ENCODE assay signal across 10 cellular contexts in genomic region chr1:9438431-9439073, GRCh38.
DNase-seq lines count a peak whose midpoint lies in the region; ATAC-seq and TF ChIP-seq lines count a peak whose summit lies in the region.
"Had no signal": no experiment of that assay in that cellular context is flagged by ENCODE, and none has a peak within 500 bp of the region (broad histone marks: within the 10 kb centered on the region; RNA-seq: fewer than 3 reads in every experiment).

No MANE protein-coding gene starts in this region.

- no peak for ATAC-seq in activated T-cell treated with anti-CD3 and anti-CD28 coated beads, Interleukin-2, amount 50 U/mL, for 72 hours (replicated peaks in 1 of 2)

- H2AFZ ChIP-seq in H9 (ENCODE audit: low read length): no peak overlapping the region

- H3K9me3 ChIP-seq in ovary (no peaks in the 10 kb centered on the region), H9 (ENCODE audit: control insufficient read depth, low read depth, low read length) (no peaks in the 10 kb centered on the region)

- no peak overlapping the region for H3K14ac ChIP-seq in H9 (ENCODE audit: insufficient read depth, low read length)

- H3K79me1 ChIP-seq in H9 (ENCODE audit: insufficient read depth, low read depth, low read length, poor library complexity, severe bottlenecking): no peaks in the 10 kb centered on the region

- H3K23me2 ChIP-seq in H9 (ENCODE audit: insufficient read length, low read depth, low read length, poor library complexity, severe bottlenecking): no peaks in the 10 kb centered on the region

- no peak overlapping the region for H2BK120ac ChIP-seq in H9 (ENCODE audit: low read depth, low read length, poor library complexity, severe bottlenecking)

- peak overlapping the region in 1 of 2 donors; percentile 28 for H3K27ac ChIP-seq in ovary
- H3K27ac ChIP-seq in H9 (ENCODE audit: insufficient read length, low read depth, low read length): no peak overlapping the region
- H3K27ac ChIP-seq: cardiac muscle cell had no signal

- no peaks in the 10 kb centered on the region for H3K79me2 ChIP-seq in H9 (ENCODE audit: insufficient read depth, low read length)

- H3K4me3 Mint-ChIP-seq in CD14-positive monocyte (peak overlapping the region; percentile 13 to 24), H9 (no peak overlapping the region)
- no peak overlapping the region for H3K4me3 Mint-ChIP-seq in activated T-cell treated with anti-CD3 and anti-CD28 coated beads, Interleukin-2, amount 50 U/mL, for 72 hours

- H2BK15ac ChIP-seq in H9 (ENCODE audit: low read depth, low read length): no peak overlapping the region

- H3K56ac ChIP-seq in H9 (ENCODE audit: insufficient read length, low read depth, low read length): no peak overlapping the region

- intact Hi-C loops in CD14-positive monocyte (cut with micrococcal nuclease): no loop called here
- intact Hi-C loops in ovary (cut with DNase I): loop anchor here in 2 of 4 donors (10.0 kb wide), 1 partner anchor 64 kb away; no protein-coding TSS in a partner anchor

- no peak overlapping the region for H2BK20ac ChIP-seq in H9 (ENCODE audit: low read depth, low read length, poor library complexity, severe bottlenecking)

- no peak overlapping the region for H4K91ac ChIP-seq in H9 (ENCODE audit: insufficient read length, low read depth, low read length)

- H3K27me3 ChIP-seq in ovary: no peaks in the 10 kb centered on the region
- H3K27me3 ChIP-seq in H9 (ENCODE audit: insufficient read depth, low read length): no peaks in the 10 kb centered on the region
- H3K27me3 ChIP-seq: cardiac muscle cell had no signal

- H3K9ac ChIP-seq in H9 (ENCODE audit: extremely low read depth, insufficient read length, low read length): no peak overlapping the region

- no peaks in the 10 kb centered on the region for H3K36me3 ChIP-seq in ovary
- H3K36me3 ChIP-seq: cardiac muscle cell had no signal

- no peak overlapping the region for H3K4me2 ChIP-seq in H9 (ENCODE audit: insufficient read depth, insufficient read length, low read length)

- H3K27ac Mint-ChIP-seq in CD14-positive monocyte: peak overlapping the region in 2 of 7 donors; percentile 7 to 10
- H3K27ac Mint-ChIP-seq in activated T-cell treated with anti-CD3 and anti-CD28 coated beads, Interleukin-2, amount 50 U/mL, for 72 hours: no peak overlapping the region
- H3K27ac Mint-ChIP-seq in H9: no peak overlapping the region

- 17 to 30% (median 18%) methylated on average over 12 of the region's 12 CpGs for WGBS in ovary, 3 donors
- WGBS in H9 (ENCODE audit: extremely low coverage, insufficient read length, low lambda C conversion rate): no CpG with 5 or more reads among the region's 12 CpGs

- no peaks in the 10 kb centered on the region for H4K20me1 ChIP-seq in H9 (ENCODE audit: control insufficient read depth, insufficient read depth, insufficient read length)

- no peak overlapping the region for H3K4ac ChIP-seq in H9 (ENCODE audit: low read depth, low read length)

- H3K36me3 Mint-ChIP-seq in CD14-positive monocyte (no peaks in the 10 kb centered on the region), H9 (ENCODE audit: insufficient read depth in 1 of 3, low read depth in 3 of 3) (no peaks in the 10 kb centered on the region)
- H3K36me3 Mint-ChIP-seq in activated T-cell treated with anti-CD3 and anti-CD28 coated beads, Interleukin-2, amount 50 U/mL, for 72 hours (ENCODE audit: insufficient read depth in 2 of 2): no peaks in the 10 kb centered on the region

- DNase-seq in CD14-positive monocyte (ENCODE audit: low spot score): no peak
- DNase-seq in fibroblast of peridontal ligament (ENCODE audit: extremely low read depth): peak; percentile 97
- peak; percentile 52 to 73 (median 66) for DNase-seq in ovary
- DNase-seq in activated T-cell treated with anti-CD3 and anti-CD28 coated beads, Interleukin-2, amount 50 U/mL, for 72 hours: no peak
- DNase-seq in retina: no peak
- DNase-seq in dedifferentiated amniotic fluid mesenchymal stem cell (ENCODE audit: extremely low spot score): no peak
- no peak for DNase-seq in H9
- DNase-seq: NCI-H1694 treated with DMSO at 0.1 percent for 48 hours had no signal

- H4K8ac ChIP-seq in H9 (replicated peaks; ENCODE audit: insufficient read length, low read depth, low read length): no peak overlapping the region

- H3K9me3 Mint-ChIP-seq in CD14-positive monocyte: no peaks in the 10 kb centered on the region
- no peaks in the 10 kb centered on the region for H3K9me3 Mint-ChIP-seq in activated T-cell treated with anti-CD3 and anti-CD28 coated beads, Interleukin-2, amount 50 U/mL, for 72 hours
- H3K9me3 Mint-ChIP-seq in H9: no peaks in the 10 kb centered on the region

- no peak for TF ChIP-seq EP300 in ovary (IDR thresholded peaks at IDR 0.05)

- H2BK12ac ChIP-seq in H9 (ENCODE audit: insufficient read length, low read depth, low read length): no peak overlapping the region

- H3K4me1 ChIP-seq in ovary (ENCODE audit: insufficient read depth): peaks cover 14% of the 10 kb centered on the region
- H3K4me1 ChIP-seq in H9 (ENCODE audit: insufficient read depth, low read length): no peaks in the 10 kb centered on the region; the same call in 1 of the 2 replicates

- no peak overlapping the region for H2AK5ac ChIP-seq in H9 (ENCODE audit: insufficient read length, low read length)

- H3K23ac ChIP-seq in H9 (ENCODE audit: insufficient read length, low read depth, low read length): no peak overlapping the region

- H2BK5ac ChIP-seq in H9 (ENCODE audit: insufficient read length, low read length): no peak overlapping the region

- TF ChIP-seq CTCF in CD14-positive monocyte (IDR thresholded peaks at IDR 0.05) (no peak), ovary (IDR thresholded peaks at IDR 0.05) (no peak), H9 (conservative IDR thresholded peaks at IDR 0.05) (no peak)

- no peak overlapping the region for H3K18ac ChIP-seq in H9 (ENCODE audit: insufficient read length, low read depth, low read length)

- peaks cover 3 to 10% (median 5%) of the 10 kb centered on the region in 3 donors for H3K27me3 Mint-ChIP-seq in CD14-positive monocyte (ENCODE audit: low read depth in 3 of 3)
- peaks cover 7% of the 10 kb centered on the region for H3K27me3 Mint-ChIP-seq in activated T-cell treated with anti-CD3 and anti-CD28 coated beads, Interleukin-2, amount 50 U/mL, for 72 hours (ENCODE audit: low read depth)
- peaks cover 17% of the 10 kb centered on the region for H3K27me3 Mint-ChIP-seq in H9 (ENCODE audit: low read depth)

- peaks cover 13% of the 10 kb centered on the region for H3K4me1 Mint-ChIP-seq in CD14-positive monocyte
- no peaks in the 10 kb centered on the region for H3K4me1 Mint-ChIP-seq in activated T-cell treated with anti-CD3 and anti-CD28 coated beads, Interleukin-2, amount 50 U/mL, for 72 hours (ENCODE audit: low read depth)
- peaks cover 4 to 20% of the 10 kb centered on the region in 2 experiments; a peak in 2 of 4 replicates for H3K4me1 Mint-ChIP-seq in H9

- no peak for TF ChIP-seq POLR2A in ovary (IDR thresholded peaks at IDR 0.05)

- no peak overlapping the region for H3T11ph ChIP-seq in H9 (ENCODE audit: low read length)

- H4K5ac ChIP-seq in H9 (ENCODE audit: insufficient read length, low read depth, low read length): no peak overlapping the region

- H3K4me3 ChIP-seq in ovary: no peak overlapping the region
- H3K4me3 ChIP-seq: cardiac muscle cell had no signal

TF ChIP-seq in PFSK-1, 5 proteins besides CTCF, POLR2A, EP300 and RAD21:
- TF ChIP-seq, protein P1, sequence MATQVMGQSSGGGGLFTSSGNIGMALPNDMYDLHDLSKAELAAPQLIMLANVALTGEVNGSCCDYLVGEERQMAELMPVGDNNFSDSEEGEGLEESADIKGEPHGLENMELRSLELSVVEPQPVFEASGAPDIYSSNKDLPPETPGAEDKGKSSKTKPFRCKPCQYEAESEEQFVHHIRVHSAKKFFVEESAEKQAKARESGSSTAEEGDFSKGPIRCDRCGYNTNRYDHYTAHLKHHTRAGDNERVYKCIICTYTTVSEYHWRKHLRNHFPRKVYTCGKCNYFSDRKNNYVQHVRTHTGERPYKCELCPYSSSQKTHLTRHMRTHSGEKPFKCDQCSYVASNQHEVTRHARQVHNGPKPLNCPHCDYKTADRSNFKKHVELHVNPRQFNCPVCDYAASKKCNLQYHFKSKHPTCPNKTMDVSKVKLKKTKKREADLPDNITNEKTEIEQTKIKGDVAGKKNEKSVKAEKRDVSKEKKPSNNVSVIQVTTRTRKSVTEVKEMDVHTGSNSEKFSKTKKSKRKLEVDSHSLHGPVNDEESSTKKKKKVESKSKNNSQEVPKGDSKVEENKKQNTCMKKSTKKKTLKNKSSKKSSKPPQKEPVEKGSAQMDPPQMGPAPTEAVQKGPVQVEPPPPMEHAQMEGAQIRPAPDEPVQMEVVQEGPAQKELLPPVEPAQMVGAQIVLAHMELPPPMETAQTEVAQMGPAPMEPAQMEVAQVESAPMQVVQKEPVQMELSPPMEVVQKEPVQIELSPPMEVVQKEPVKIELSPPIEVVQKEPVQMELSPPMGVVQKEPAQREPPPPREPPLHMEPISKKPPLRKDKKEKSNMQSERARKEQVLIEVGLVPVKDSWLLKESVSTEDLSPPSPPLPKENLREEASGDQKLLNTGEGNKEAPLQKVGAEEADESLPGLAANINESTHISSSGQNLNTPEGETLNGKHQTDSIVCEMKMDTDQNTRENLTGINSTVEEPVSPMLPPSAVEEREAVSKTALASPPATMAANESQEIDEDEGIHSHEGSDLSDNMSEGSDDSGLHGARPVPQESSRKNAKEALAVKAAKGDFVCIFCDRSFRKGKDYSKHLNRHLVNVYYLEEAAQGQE (IDR thresholded peaks at IDR 0.05; ENCODE audit: insufficient read depth in 1 of 2, low read depth in 2 of 2, low read length in 2 of 2): no peak
- TF ChIP-seq FOXP2 (optimal IDR thresholded peaks at IDR 0.05; ENCODE audit: borderline replicate concordance, extremely low read depth, extremely low read length, insufficient read depth): peak; percentile 71

Comparison
In these comparisons a context has a peak if more than half of its experiments do, and no peak if none do; other contexts are left out.
1. DNase-seq: peak in fibroblast of peridontal ligament (single experiment) and ovary (5 of 5); none in CD14-positive monocyte (single experiment), activated T-cell treated with anti-CD3 and anti-CD28 coated beads, Interleukin-2, amount 50 U/mL, for 72 hours (0 of 2), retina (single experiment), dedifferentiated amniotic fluid mesenchymal stem cell (single experiment) and H9 (single experiment).
2. H3K4me3 Mint-ChIP-seq: peak in CD14-positive monocyte (2 of 2); none in activated T-cell treated with anti-CD3 and anti-CD28 coated beads, Interleukin-2, amount 50 U/mL, for 72 hours (0 of 2) and H9 (0 of 2).